In the genomic region with DNA sequence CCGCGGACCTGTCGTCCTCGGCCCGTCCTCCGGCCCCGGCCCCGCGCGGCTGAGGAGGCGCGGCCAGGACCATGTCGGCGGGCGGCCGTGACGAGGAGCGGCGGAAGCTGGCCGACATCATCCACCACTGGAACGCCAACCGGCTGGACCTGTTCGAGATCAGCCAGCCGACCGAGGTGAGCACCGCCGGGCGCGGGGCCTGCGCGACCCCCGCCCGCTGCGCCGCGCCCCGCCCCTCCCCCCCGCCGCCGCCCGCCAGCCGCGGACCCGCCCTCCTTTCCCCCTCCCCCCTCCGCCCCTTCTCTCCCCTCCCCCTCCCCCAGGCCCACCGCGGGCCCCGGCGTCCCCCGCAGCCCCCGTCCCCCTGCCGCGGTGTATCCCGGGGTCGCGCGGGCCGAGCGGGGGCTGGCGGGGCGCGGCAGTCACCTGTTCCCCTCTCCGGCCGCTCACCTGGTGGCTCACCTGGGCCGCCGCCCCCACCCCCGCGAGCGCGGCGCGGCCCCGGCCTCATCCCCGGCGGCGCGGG, we compare ENCODE assay signal across 8 cellular contexts. TPM values are rescaled to one million over a fixed set of nuclear protein-coding genes. Genes with fewer than 3 reads are reported as not detected.
DNase-seq lines count a peak whose midpoint lies in the region; ATAC-seq lines count a peak whose summit lies in the region.

No MANE protein-coding gene starts in this region.

- H3K4me1 Mint-ChIP-seq in activated naive CD8-positive, alpha-beta T cell treated with anti-CD3 and anti-CD28 coated beads, Interleukin-2, amount 50 U/mL, for 24 hours, result peaks cover 30% of the 10 kb centered on the region

- DNase-seq in NCI-H1436 (lab: John Stamatoyannopoulos, UW) (peak; percentile 23), NCI-H1436 treated with DMSO at 0.1 percent for 48 hours (lab: John Stamatoyannopoulos, UW) (no peak), islet precursor cell (peak; percentile 77), NK-92 (lab: John Stamatoyannopoulos, UW; ENCODE audit: unreplicated experiment) (no peak)
- DNase-seq in activated naive CD8-positive, alpha-beta T cell treated with anti-CD3 and anti-CD28 coated beads, Interleukin-2, amount 50 U/mL, for 24 hours, result peak; percentile 18

- H3K4me1 ChIP-seq in thymus (ENCODE audit: control insufficient read depth, insufficient read depth, low read length), result peaks cover 6% of the 10 kb centered on the region

- H3K27me3 ChIP-seq in thymus (ENCODE audit: control insufficient read depth, insufficient read depth), result peaks cover 29% of the 10 kb centered on the region

- peak overlapping the region; percentile 73 for H3K4me3 ChIP-seq in thymus (ENCODE audit: low read length)

- 2% methylated on average over 74 of the region's 77 CpGs for WGBS in thymus

- no peak overlapping the region for H3K27ac Mint-ChIP-seq in activated naive CD8-positive, alpha-beta T cell treated with anti-CD3 and anti-CD28 coated beads, Interleukin-2, amount 50 U/mL, for 24 hours

- peak; percentile 38 for ATAC-seq in GM21515 (IDR thresholded peaks at IDR 0.05; ENCODE audit: unreplicated experiment)
- peak; percentile 35 for ATAC-seq in HG03571 (IDR thresholded peaks at IDR 0.05; ENCODE audit: unreplicated experiment)
- ATAC-seq in activated naive CD8-positive, alpha-beta T cell treated with anti-CD3 and anti-CD28 coated beads, Interleukin-2, amount 50 U/mL, for 24 hours, result no peak

- H3K27ac ChIP-seq in thymus (ENCODE audit: low read depth), result no peak overlapping the region

- peaks cover 2% of the 10 kb centered on the region for H3K9me3 ChIP-seq in thymus (ENCODE audit: control insufficient read depth)

- peaks cover 72% of the 10 kb centered on the region for H3K27me3 Mint-ChIP-seq in activated naive CD8-positive, alpha-beta T cell treated with anti-CD3 and anti-CD28 coated beads, Interleukin-2, amount 50 U/mL, for 24 hours

- no peaks in the 10 kb centered on the region for H3K36me3 ChIP-seq in thymus (ENCODE audit: control insufficient read depth, insufficient read depth)

- no peaks in the 10 kb centered on the region for H3K9me3 Mint-ChIP-seq in activated naive CD8-positive, alpha-beta T cell treated with anti-CD3 and anti-CD28 coated beads, Interleukin-2, amount 50 U/mL, for 24 hours

- H3K36me3 Mint-ChIP-seq in activated naive CD8-positive, alpha-beta T cell treated with anti-CD3 and anti-CD28 coated beads, Interleukin-2, amount 50 U/mL, for 24 hours (ENCODE audit: low read depth), result peaks cover 2% of the 10 kb centered on the region

- H3K4me3 Mint-ChIP-seq in activated naive CD8-positive, alpha-beta T cell treated with anti-CD3 and anti-CD28 coated beads, Interleukin-2, amount 50 U/mL, for 24 hours, result peak overlapping the region; percentile 76

RNA-seq across cellular contexts. Expression of a gene that starts 0.4 kb away (rescaled TPM):
- 16.7 TPM for polyA plus RNA-seq in thymus

Comparison
In these comparisons a context has a peak if more than half of its experiments do, and no peak if none do; other contexts are left out.
1. DNase-seq: peak in NCI-H1436 (single experiment), activated naive CD8-positive, alpha-beta T cell treated with anti-CD3 and anti-CD28 coated beads, Interleukin-2, amount 50 U/mL, for 24 hours (single experiment) and islet precursor cell (single experiment); none in NCI-H1436 treated with DMSO at 0.1 percent for 48 hours (single experiment) and NK-92 (single experiment).